ENCODE assay signal across 22 cellular contexts in genomic region chr1:107262472-107263286, GRCh38.
DNase-seq lines count a peak whose midpoint lies in the region; ATAC-seq, FAIRE-seq and TF ChIP-seq lines count a peak whose summit lies in the region.
"Had no signal": no experiment of that assay in that cellular context is flagged by ENCODE, and none has a peak within 500 bp of the region (broad histone marks: within the 10 kb centered on the region; RNA-seq: fewer than 3 reads in every experiment).

No MANE protein-coding gene starts in this region.

- no peaks in the 10 kb centered on the region for H3K9me3 Mint-ChIP-seq in astrocyte (ENCODE audit: unreplicated experiment)
- H3K9me3 Mint-ChIP-seq in T-cell: no peaks in the 10 kb centered on the region

- H3K27me3 Mint-ChIP-seq in astrocyte (ENCODE audit: low read depth, unreplicated experiment) (no peaks in the 10 kb centered on the region), T-cell (no peaks in the 10 kb centered on the region)
- H3K27me3 Mint-ChIP-seq: CD4-positive, alpha-beta memory T cell had no signal

- in situ Hi-C loops in KBM-7 (cut with MboI; ENCODE audit: low pct_unique_long_range_greater_than_20kb, low sequenced_read_pairs): no loop called here

- peaks cover 31% of the 10 kb centered on the region for H3K4me1 Mint-ChIP-seq in astrocyte (ENCODE audit: low read depth, unreplicated experiment)
- no peaks in the 10 kb centered on the region for H3K4me1 Mint-ChIP-seq in T-cell
- H3K4me1 Mint-ChIP-seq: activated CD8-positive, alpha-beta memory T cell treated with anti-CD3 and anti-CD28 coated beads, Interleukin-2, amount 10 ng/mL, durations not matched to agents 7 days and 5 days; CD4-positive, alpha-beta memory T cell had no signal

- H3K4me3 Mint-ChIP-seq in astrocyte (ENCODE audit: unreplicated experiment): no peak overlapping the region
- no peak overlapping the region for H3K4me3 Mint-ChIP-seq in T-cell
- H3K4me3 Mint-ChIP-seq: activated CD8-positive, alpha-beta memory T cell treated with anti-CD3 and anti-CD28 coated beads, Interleukin-2, amount 10 ng/mL, durations not matched to agents 7 days and 5 days; activated naive CD8-positive, alpha-beta T cell; CD4-positive, alpha-beta memory T cell had no signal

- H3K9ac ChIP-seq in astrocyte (ENCODE audit: low read length) (peak overlapping the region; percentile 12), keratinocyte (ENCODE audit: control insufficient read depth, extremely low read depth, insufficient read depth, low read length) (no peak overlapping the region)

- peak; percentile 6 for DNase-seq in AG08395 (ENCODE audit: low spot score)
- DNase-seq in GM04503 (ENCODE audit: low read depth): peak; percentile 45
- peak; percentile 46 for DNase-seq in astrocyte (ENCODE audit: low read depth)
- peak; percentile 2 for DNase-seq in keratinocyte (ENCODE audit: low read depth, low spot score)
- no peak for DNase-seq in ascending aorta (ENCODE audit: low spot score in 2 of 2)
- DNase-seq in T-cell: no peak
- DNase-seq in KBM-7: no peak
- DNase-seq in DMS79 treated with DMSO at 0.1 percent for 48 hours (lab: John Stamatoyannopoulos, UW): no peak
- DNase-seq: activated CD4-positive, alpha-beta T cell treated with anti-CD3 and anti-CD28 coated beads for 4 hours; activated CD8-positive, alpha-beta memory T cell treated with anti-CD3 and anti-CD28 coated beads, Interleukin-2, amount 10 ng/mL, durations not matched to agents 7 days and 5 days; CD4-positive, alpha-beta memory T cell; colonic mucosa; DMS153; islet precursor cell; NCI-H1105; NK-92 treated with Interleukin-12 subunit alpha and Interleukin-12 subunit beta, amount 100 ng/mL, for 24 hours; stimulated activated CD4-positive, alpha-beta T cell treated with anti-CD3 and anti-CD28 coated beads, Interleukin-15, amount 100 ng/mL, for 24 hours; SW 1271 had no signal

- peak; percentile 88 for FAIRE-seq in astrocyte (lab: Jason Lieb, UNC)
- FAIRE-seq in keratinocyte (lab: Jason Lieb, UNC): peak; percentile 65

- intact Hi-C loops in ascending aorta (cut with DNase I): no loop called here

- no peak overlapping the region for H2AFZ ChIP-seq in astrocyte (ENCODE audit: low read depth, low read length)
- no peak overlapping the region for H2AFZ ChIP-seq in keratinocyte (ENCODE audit: control insufficient read depth, low read length)

- H3K27me3 ChIP-seq in astrocyte (ENCODE audit: insufficient read depth, low read length) (no peaks in the 10 kb centered on the region), keratinocyte (ENCODE audit: control insufficient read depth, extremely low read depth, insufficient read depth, low read length) (no peaks in the 10 kb centered on the region), ascending aorta (no peaks in the 10 kb centered on the region)
- H3K27me3 ChIP-seq: colonic mucosa had no signal

- H3K79me2 ChIP-seq in astrocyte (ENCODE audit: insufficient read depth, low read length): no peaks in the 10 kb centered on the region
- no peaks in the 10 kb centered on the region for H3K79me2 ChIP-seq in keratinocyte (ENCODE audit: control insufficient read depth, insufficient read depth, low read length)

- H3K9me3 ChIP-seq in astrocyte (ENCODE audit: insufficient read depth, low read depth, low read length): no peaks in the 10 kb centered on the region
- no peaks in the 10 kb centered on the region for H3K9me3 ChIP-seq in keratinocyte (ENCODE audit: control insufficient read depth, low read depth, low read length)
- H3K9me3 ChIP-seq in ascending aorta: no peaks in the 10 kb centered on the region
- H3K9me3 ChIP-seq: colonic mucosa, HAP-1 had no signal

- dilution Hi-C loops in keratinocyte (cut with MboI; ENCODE audit: extremely low pct_ligation_motif_present, low sequenced_read_pairs): no loop called here

- H3K4me1 ChIP-seq in astrocyte (ENCODE audit: insufficient read depth, low read length) (peaks cover 22% of the 10 kb centered on the region), keratinocyte (ENCODE audit: control insufficient read depth, extremely low read depth, insufficient read depth, low read length) (no peaks in the 10 kb centered on the region), ascending aorta (no peaks in the 10 kb centered on the region)
- H3K4me1 ChIP-seq: colonic mucosa, HAP-1 had no signal

- TF ChIP-seq CTCF in astrocyte (IDR thresholded peaks at IDR 0.05; ENCODE audit: insufficient read depth, low read depth, low read length) (no peak), keratinocyte (optimal IDR thresholded peaks at IDR 0.05 in 1 of 3, IDR thresholded peaks at IDR 0.05 in 1 of 3, conservative IDR thresholded peaks at IDR 0.05 in 1 of 3; ENCODE audit: extremely low read depth in 1 of 3, insufficient read depth in 2 of 3, low read length in 3 of 3) (no peak), ascending aorta (IDR thresholded peaks at IDR 0.05) (no peak)

- H3K4me3 ChIP-seq in astrocyte (ENCODE audit: insufficient read depth, low read depth, low read length): no peak overlapping the region
- H3K4me3 ChIP-seq in keratinocyte (ENCODE audit: control insufficient read depth in 2 of 3, extremely low read depth in 1 of 3, insufficient read depth in 2 of 3, low read depth in 1 of 3, low read length in 3 of 3): no peak overlapping the region
- H3K4me3 ChIP-seq in ascending aorta: no peak overlapping the region
- H3K4me3 ChIP-seq: colonic mucosa, HAP-1, lung had no signal

- H4K20me1 ChIP-seq in astrocyte (ENCODE audit: insufficient read depth, low read length): no peaks in the 10 kb centered on the region
- no peaks in the 10 kb centered on the region for H4K20me1 ChIP-seq in keratinocyte (ENCODE audit: control insufficient read depth, extremely low read depth, insufficient read depth, low read length)

- H3K36me3 ChIP-seq in astrocyte (ENCODE audit: insufficient read depth, low read length): no peaks in the 10 kb centered on the region
- H3K36me3 ChIP-seq in keratinocyte (ENCODE audit: control insufficient read depth in 2 of 2, extremely low read depth in 1 of 2, insufficient read depth in 2 of 2, low read length in 2 of 2): no peaks in the 10 kb centered on the region
- H3K36me3 ChIP-seq in ascending aorta: no peaks in the 10 kb centered on the region
- H3K36me3 ChIP-seq: colonic mucosa, HAP-1 had no signal

- CTCF ChIA-PET in T-cell (lab: Charles Lee): no interaction called here

- H3K36me3 Mint-ChIP-seq in astrocyte (ENCODE audit: low read depth, unreplicated experiment): no peaks in the 10 kb centered on the region
- H3K36me3 Mint-ChIP-seq in T-cell: no peaks in the 10 kb centered on the region
- H3K36me3 Mint-ChIP-seq: activated CD8-positive, alpha-beta memory T cell treated with anti-CD3 and anti-CD28 coated beads, Interleukin-2, amount 10 ng/mL, durations not matched to agents 7 days and 5 days; activated naive CD8-positive, alpha-beta T cell; CD4-positive, alpha-beta memory T cell had no signal

- no peak for ATAC-seq in T-cell (replicated peaks in 1 of 4)
- ATAC-seq: activated CD8-positive, alpha-beta memory T cell treated with anti-CD3 and anti-CD28 coated beads, Interleukin-2, amount 10 ng/mL, durations not matched to agents 7 days and 5 days; Right ventricle myocardium inferior had no signal

- POLR2A ChIA-PET in T-cell (lab: Charles Lee): no interaction called here

- H3K27ac Mint-ChIP-seq in astrocyte (ENCODE audit: unreplicated experiment): peak overlapping the region; percentile 67
- H3K27ac Mint-ChIP-seq in T-cell: no peak overlapping the region
- H3K27ac Mint-ChIP-seq: activated CD8-positive, alpha-beta memory T cell treated with anti-CD3 and anti-CD28 coated beads, Interleukin-2, amount 10 ng/mL, durations not matched to agents 7 days and 5 days; activated naive CD8-positive, alpha-beta T cell; CD4-positive, alpha-beta memory T cell had no signal

- peak overlapping the region; percentile 32 for H3K27ac ChIP-seq in astrocyte (ENCODE audit: low read depth, low read length)
- H3K27ac ChIP-seq in keratinocyte (ENCODE audit: control insufficient read depth, insufficient read depth, low read length): no peak overlapping the region
- no peak overlapping the region for H3K27ac ChIP-seq in ascending aorta
- H3K27ac ChIP-seq: colonic mucosa had no signal

- H3K4me2 ChIP-seq in astrocyte (ENCODE audit: low read length) (peak overlapping the region; percentile 43), keratinocyte (ENCODE audit: control insufficient read depth, extremely low read depth, insufficient read depth, low read depth, low read length) (no peak overlapping the region)

- no peaks in the 10 kb centered on the region for H3K9me1 ChIP-seq in keratinocyte (ENCODE audit: control insufficient read depth, extremely low read depth, insufficient read depth, low read length)

Comparison
In these comparisons a context has a peak if more than half of its experiments do, and no peak if none do; other contexts are left out.
1. DNase-seq: peak in AG08395 (single experiment), GM04503 (single experiment), astrocyte (single experiment) and keratinocyte (single experiment); none in ascending aorta (0 of 2), T-cell (0 of 34), KBM-7 (single experiment) and DMS79 treated with DMSO at 0.1 percent for 48 hours (single experiment).